Comparison of ENCODE assay signal across 14 cellular contexts in genomic region chr3:1611824-1612223, GRCh38.
"Had no signal": no experiment of that assay in that cellular context is flagged by ENCODE, and none has a peak within 500 bp of the region (broad histone marks: within the 10 kb centered on the region; RNA-seq: fewer than 3 reads in every experiment).

No MANE protein-coding gene starts in this region.

- H3K27me3 ChIP-seq: ascending aorta, left lung, ovary, testis had no signal

- H3K4me3 Mint-ChIP-seq: activated naive CD8-positive, alpha-beta T cell treated with anti-CD3 and anti-CD28 coated beads, Interleukin-2, amount 50 U/mL, for 24 hours; memory B cell; nephron progenitor cell; stimulated activated naive CD8-positive, alpha-beta T cell treated with anti-CD3 and anti-CD28 coated beads, Interleukin-15, amount 100 ng/mL, for 72 hours had no signal

- H3K4me3 ChIP-seq: ascending aorta, left lung, ovary, skin epidermis, testis had no signal

- ATAC-seq: activated naive CD8-positive, alpha-beta T cell treated with anti-CD3 and anti-CD28 coated beads, Interleukin-2, amount 50 U/mL, for 24 hours; left lung; stimulated activated naive CD8-positive, alpha-beta T cell treated with anti-CD3 and anti-CD28 coated beads, Interleukin-15, amount 100 ng/mL, for 72 hours had no signal

- H3K4me1 ChIP-seq: ascending aorta, left lung, testis had no signal

- H3K27me3 Mint-ChIP-seq: activated naive CD8-positive, alpha-beta T cell treated with anti-CD3 and anti-CD28 coated beads, Interleukin-2, amount 50 U/mL, for 24 hours; memory B cell; stimulated activated naive CD8-positive, alpha-beta T cell treated with anti-CD3 and anti-CD28 coated beads, Interleukin-15, amount 100 ng/mL, for 72 hours had no signal

- H3K27ac ChIP-seq: ascending aorta, left lung, ovary, skin epidermis, testis had no signal

- H3K27ac Mint-ChIP-seq: activated naive CD8-positive, alpha-beta T cell treated with anti-CD3 and anti-CD28 coated beads, Interleukin-2, amount 50 U/mL, for 24 hours; memory B cell; nephron progenitor cell; stimulated activated naive CD8-positive, alpha-beta T cell treated with anti-CD3 and anti-CD28 coated beads, Interleukin-15, amount 100 ng/mL, for 72 hours had no signal

- H3K36me3 Mint-ChIP-seq: memory B cell had no signal

- DNase-seq: activated CD4-positive, alpha-beta T cell treated with anti-CD3 and anti-CD28 coated beads for 48 hours; activated naive CD4-positive, alpha-beta T cell treated with Interleukin-2 at 50 U/mL for 16 hours; activated naive CD8-positive, alpha-beta T cell treated with anti-CD3 and anti-CD28 coated beads, Interleukin-2, amount 50 U/mL, for 24 hours; foreskin melanocyte; head of caudate nucleus; left lung; nephron progenitor cell; ovary; stimulated activated CD4-positive, alpha-beta T cell treated with anti-CD3 and anti-CD28 coated beads, Interleukin-4, amount 100 ng/mL, for 4 hours; stimulated activated naive CD8-positive, alpha-beta T cell treated with anti-CD3 and anti-CD28 coated beads, Interleukin-15, amount 100 ng/mL, for 72 hours; testis had no signal

- H3K9me3 ChIP-seq: ascending aorta, left lung, ovary, testis had no signal

- H3K4me1 Mint-ChIP-seq: activated naive CD8-positive, alpha-beta T cell treated with anti-CD3 and anti-CD28 coated beads, Interleukin-2, amount 50 U/mL, for 24 hours; memory B cell; nephron progenitor cell; stimulated activated naive CD8-positive, alpha-beta T cell treated with anti-CD3 and anti-CD28 coated beads, Interleukin-15, amount 100 ng/mL, for 72 hours had no signal

- H3K36me3 ChIP-seq: ascending aorta, left lung, ovary had no signal

- H3K9me3 Mint-ChIP-seq: memory B cell, nephron progenitor cell had no signal
